In genomic region chr2:68716948-68717661, GRCh38 we compare ENCODE assay signal across 13 cellular contexts. TPM values are rescaled to one million over a fixed set of nuclear protein-coding genes. Genes with fewer than 3 reads are reported as not detected.
DNase-seq lines count a peak whose midpoint lies in the region; ATAC-seq lines count a peak whose summit lies in the region.
"Had no signal": no experiment of that assay in that cellular context is flagged by ENCODE, and none has a peak within 500 bp of the region (broad histone marks: within the 10 kb centered on the region; RNA-seq: fewer than 3 reads in every experiment).

No MANE protein-coding gene starts in this region.

- H3F3A ChIP-seq in GM23248 (ENCODE audit: insufficient read depth) = no peaks in the 10 kb centered on the region

- H3K4me1 ChIP-seq in GM23248 (ENCODE audit: insufficient read depth) = no peaks in the 10 kb centered on the region

- no peaks in the 10 kb centered on the region for H3K27me3 Mint-ChIP-seq in activated CD4-positive, alpha-beta T cell treated with anti-CD3 and anti-CD28 coated beads, Interleukin-2, amount 10 ng/mL, durations not matched to agents 7 days and 5 days
- no peaks in the 10 kb centered on the region for H3K27me3 Mint-ChIP-seq in activated T-cell treated with anti-CD3 and anti-CD28 coated beads, Interleukin-2, amount 50 U/mL, for 72 hours (ENCODE audit: low read depth)

- H3K9ac ChIP-seq in GM23248 = no peak overlapping the region

- H3K36me3 ChIP-seq in GM23248 (ENCODE audit: low read depth) = no peaks in the 10 kb centered on the region

- H3K4me3 ChIP-seq in GM23248 = no peak overlapping the region

- peaks cover 33% of the 10 kb centered on the region for H3K36me3 Mint-ChIP-seq in activated CD4-positive, alpha-beta T cell treated with anti-CD3 and anti-CD28 coated beads, Interleukin-2, amount 10 ng/mL, durations not matched to agents 7 days and 5 days (ENCODE audit: low read depth)
- no peaks in the 10 kb centered on the region for H3K36me3 Mint-ChIP-seq in activated T-cell treated with anti-CD3 and anti-CD28 coated beads, Interleukin-2, amount 50 U/mL, for 72 hours (ENCODE audit: insufficient read depth in 2 of 2)

- peak; percentile 36 for ATAC-seq in HG02852 (IDR thresholded peaks at IDR 0.05; ENCODE audit: unreplicated experiment)
- peak; percentile 88 to 91 for ATAC-seq in activated T-cell treated with anti-CD3 and anti-CD28 coated beads, Interleukin-2, amount 50 U/mL, for 72 hours (replicated peaks in 1 of 2)
- ATAC-seq in HG02588 (IDR thresholded peaks at IDR 0.05; ENCODE audit: unreplicated experiment) = no peak
- ATAC-seq: esophagus mucosa, HepG2, Right ventricle myocardium inferior had no signal

- CTCF ChIA-PET in activated CD4-positive, alpha-beta T cell treated with anti-CD3 and anti-CD28 coated beads, Interleukin-2, amount 10 ng/mL, durations not matched to agents 7 days and 5 days (lab: Charles Lee) = interaction anchor here (0.6 to 1.8 kb wide), 13 partner anchors 9 to 208 kb away, joined by 3 to 13 read pairs (median 3); no protein-coding TSS in a partner anchor

- POLR2A ChIA-PET in activated CD4-positive, alpha-beta T cell treated with anti-CD3 and anti-CD28 coated beads, Interleukin-2, amount 10 ng/mL, durations not matched to agents 7 days and 5 days (lab: Charles Lee) = interaction anchor here (0.6 to 0.7 kb wide), 3 partner anchors 21 to 210 kb away, joined by 3 to 5 read pairs (median 3); no protein-coding TSS in a partner anchor

- H3K9me3 Mint-ChIP-seq in activated CD4-positive, alpha-beta T cell treated with anti-CD3 and anti-CD28 coated beads, Interleukin-2, amount 10 ng/mL, durations not matched to agents 7 days and 5 days = peaks cover 3% of the 10 kb centered on the region
- H3K9me3 Mint-ChIP-seq in activated T-cell treated with anti-CD3 and anti-CD28 coated beads, Interleukin-2, amount 50 U/mL, for 72 hours = no peaks in the 10 kb centered on the region

- no peaks in the 10 kb centered on the region for H3K9me3 ChIP-seq in GM23248 (ENCODE audit: low read depth)

- peak overlapping the region; percentile 84 for H3K27ac Mint-ChIP-seq in activated CD4-positive, alpha-beta T cell treated with anti-CD3 and anti-CD28 coated beads, Interleukin-2, amount 10 ng/mL, durations not matched to agents 7 days and 5 days
- peak overlapping the region; percentile 92 for H3K27ac Mint-ChIP-seq in activated T-cell treated with anti-CD3 and anti-CD28 coated beads, Interleukin-2, amount 50 U/mL, for 72 hours

- no peaks in the 10 kb centered on the region for H4K20me1 ChIP-seq in GM23248 (ENCODE audit: insufficient read depth)

- H3K79me2 ChIP-seq in GM23248 (ENCODE audit: insufficient read depth) = no peaks in the 10 kb centered on the region

- peak overlapping the region; percentile 4 for H3K4me3 Mint-ChIP-seq in activated CD4-positive, alpha-beta T cell treated with anti-CD3 and anti-CD28 coated beads, Interleukin-2, amount 10 ng/mL, durations not matched to agents 7 days and 5 days
- H3K4me3 Mint-ChIP-seq in activated T-cell treated with anti-CD3 and anti-CD28 coated beads, Interleukin-2, amount 50 U/mL, for 72 hours = peak overlapping the region; percentile 60 to 84

- no peak overlapping the region for H3K27ac ChIP-seq in GM23248

- H2AFZ ChIP-seq in GM23248 = no peak overlapping the region

- no peaks in the 10 kb centered on the region for H3K9me2 ChIP-seq in GM23248 (ENCODE audit: insufficient read depth)

- H3K4me1 Mint-ChIP-seq in activated CD4-positive, alpha-beta T cell treated with anti-CD3 and anti-CD28 coated beads, Interleukin-2, amount 10 ng/mL, durations not matched to agents 7 days and 5 days = peaks cover 90% of the 10 kb centered on the region
- peaks cover 83% of the 10 kb centered on the region for H3K4me1 Mint-ChIP-seq in activated T-cell treated with anti-CD3 and anti-CD28 coated beads, Interleukin-2, amount 50 U/mL, for 72 hours (ENCODE audit: low read depth)

- H3K27me3 ChIP-seq in GM23248 (replicated peaks; ENCODE audit: insufficient read depth) = peaks cover 24% of the 10 kb centered on the region

- peak; percentile 65 for DNase-seq in activated CD4-positive, alpha-beta T cell treated with anti-CD3 and anti-CD28 coated beads, Interleukin-2, amount 10 ng/mL, durations not matched to agents 7 days and 5 days
- no peak for DNase-seq in activated CD4-positive, alpha-beta T cell treated with anti-CD3 and anti-CD28 coated beads, Interleukin-2, amount 50 U/mL, for 4 hours
- peak; percentile 68 to 73 for DNase-seq in activated T-cell treated with anti-CD3 and anti-CD28 coated beads, Interleukin-2, amount 50 U/mL, for 72 hours
- peak; percentile 61 for DNase-seq in stimulated activated CD8-positive, alpha-beta memory T cell treated with anti-CD3 and anti-CD28 coated beads, Interleukin-4, amount 100 ng/mL, for 48 hours
- no peak for DNase-seq in cerebellar cortex (ENCODE audit: low spot score)
- DNase-seq in GM23248 = no peak
- DNase-seq: ACHN, NCI-H1694 treated with DMSO at 0.1 percent for 48 hours had no signal

- in situ Hi-C loops in GM23248 (cut with MboI) = loop anchor here (25.0 kb wide), 1 partner anchor 230 kb away; no protein-coding TSS in a partner anchor

- H3K4me2 ChIP-seq in GM23248 (ENCODE audit: unreplicated experiment) = no peak overlapping the region

- WGBS in GM23248 (ENCODE audit: low coverage in 1 of 2, low lambda C conversion rate in 2 of 2, missing lambda C conversion rate in 2 of 2), 2 experiments = 70 to 71% methylated on average over 5 of the region's 5 CpGs

RNA-seq across cellular contexts. Expression of gene ARHGAP25, which starts 17.5 kb away (rescaled TPM):
- 10 to 100 TPM; 94.9 to 97.8 TPM for total RNA-seq in activated CD4-positive, alpha-beta T cell treated with anti-CD3 and anti-CD28 coated beads, Interleukin-2, amount 10 ng/mL, durations not matched to agents 7 days and 5 days
- total RNA-seq in activated T-cell treated with anti-CD3 and anti-CD28 coated beads, Interleukin-2, amount 50 U/mL, for 72 hours = 10 to 100 TPM; 38.3 to 49.5 TPM
- not detected in 2 replicates for total RNA-seq in GM23248 (2014; rRNA removed; shearing (Covaris generic))
- not detected in 2 replicates for polyA plus RNA-seq in GM23248 (2016; fragmentation: Nextera tagmentation; extraction: Ambion mirVana)
- total RNA-seq: HepG2 had no signal
- polyA plus RNA-seq: HepG2 had no signal

Comparison
In these comparisons a context has a peak if more than half of its experiments do, and no peak if none do; other contexts are left out.
1. DNase-seq: peak in activated CD4-positive, alpha-beta T cell treated with anti-CD3 and anti-CD28 coated beads, Interleukin-2, amount 10 ng/mL, durations not matched to agents 7 days and 5 days (single experiment), activated T-cell treated with anti-CD3 and anti-CD28 coated beads, Interleukin-2, amount 50 U/mL, for 72 hours (2 of 2) and stimulated activated CD8-positive, alpha-beta memory T cell treated with anti-CD3 and anti-CD28 coated beads, Interleukin-4, amount 100 ng/mL, for 48 hours (single experiment); none in activated CD4-positive, alpha-beta T cell treated with anti-CD3 and anti-CD28 coated beads, Interleukin-2, amount 50 U/mL, for 4 hours (0 of 2), cerebellar cortex (single experiment) and GM23248 (single experiment).
2. RNA of gene ARHGAP25, which starts 17.5 kb away (total RNA-seq): 94.9 to 97.8 TPM in activated CD4-positive, alpha-beta T cell treated with anti-CD3 and anti-CD28 coated beads, Interleukin-2, amount 10 ng/mL, durations not matched to agents 7 days and 5 days and 38.3 to 49.5 TPM in activated T-cell treated with anti-CD3 and anti-CD28 coated beads, Interleukin-2, amount 50 U/mL, for 72 hours; not detected in GM23248; every median in the first group is over 10 times any median in the second.